In genomic region chr17:10042589-10043244, GRCh38 we compare ENCODE assay signal across 19 cellular contexts.
DNase-seq lines count a peak whose midpoint lies in the region; ATAC-seq, FAIRE-seq and TF ChIP-seq lines count a peak whose summit lies in the region.
"Had no signal": no experiment of that assay in that cellular context is flagged by ENCODE, and none has a peak within 500 bp of the region (broad histone marks: within the 10 kb centered on the region; RNA-seq: fewer than 3 reads in every experiment).

No MANE protein-coding gene starts in this region.

- H3K27ac ChIP-seq in HepG2 (ENCODE audit: extremely low read length, insufficient read depth, low read length) = no peak overlapping the region
- H3K27ac ChIP-seq: hepatocyte, lower lobe of right lung, psoas muscle had no signal

- TF ChIP-seq CTCF in HepG2 (CRISPR knock-in tag; IDR thresholded peaks at IDR 0.05) (no peak), mesothelial cell of epicardium (IDR thresholded peaks at IDR 0.05; ENCODE audit: unreplicated experiment) (no peak)

- FAIRE-seq in HepG2 (lab: Jason Lieb, UNC) = no peak

- no peaks in the 10 kb centered on the region for H3K79me2 ChIP-seq in HepG2 (ENCODE audit: insufficient read depth, low read length)

- DNase-seq in stimulated activated naive CD8-positive, alpha-beta T cell treated with anti-CD3 and anti-CD28 coated beads, Interleukin-15, amount 100 ng/mL, for 72 hours = no peak
- DNase-seq in left cardiac atrium = peak; percentile 68
- peak; percentile 79 for DNase-seq in posterior vena cava (ENCODE audit: low spot score)
- DNase-seq in NCI-H187 (lab: John Stamatoyannopoulos, UW) = no peak
- DNase-seq in activated effector memory CD4-positive, alpha-beta T cell treated with anti-CD3 and anti-CD28 coated beads, Interleukin-2, amount 50 U/mL, for 16 hours = no peak
- DNase-seq in HepG2 (ENCODE audit: low spot score) = no peak
- no peak for DNase-seq in mesothelial cell of epicardium (ENCODE audit: low spot score in 2 of 2, unreplicated experiment in 2 of 2)
- DNase-seq: activated naive CD4-positive, alpha-beta T cell treated with anti-CD3 and anti-CD28 coated beads, Interleukin-2, amount 50 U/mL, for 16 hours; activated T-cell treated with anti-CD3 and anti-CD28 coated beads, Interleukin-2, amount 50 U/mL, for 4 hours; HFFc6; lower lobe of right lung; MG63; NCI-H1436; NCI-H2171; NCI-H69; psoas muscle had no signal

- intact Hi-C loops in left cardiac atrium (cut with DNase I) = loop anchor here in 1 of 2 donors (5.0 kb wide), 1 partner anchor 75 kb away; no protein-coding TSS in a partner anchor
- intact Hi-C loops in posterior vena cava (cut with DNase I) = no loop called here
- intact Hi-C loops in HepG2 (cut with micrococcal nuclease; ENCODE audit: unreplicated experiment) = no loop called here

- POLR2A ChIA-PET in HepG2 (lab: Yijun Ruan, JAX) = no interaction called here

- no peaks in the 10 kb centered on the region for H3K36me3 ChIP-seq in HepG2 (replicated peaks in 1 of 2; ENCODE audit: control insufficient read depth in 1 of 2, insufficient read depth in 2 of 2, low read length in 2 of 2)
- H3K36me3 ChIP-seq: lower lobe of right lung, MG63 had no signal

- WGBS in HepG2 (ENCODE audit: low lambda C conversion rate) = 37% methylated on average over 9 of the region's 9 CpGs

- no peak overlapping the region for H2AFZ ChIP-seq in HepG2 (ENCODE audit: low read length)
- H2AFZ ChIP-seq: hepatocyte had no signal

- H3K4me2 ChIP-seq in HepG2 (ENCODE audit: low read depth, low read length) = no peak overlapping the region
- H3K4me2 ChIP-seq: hepatocyte had no signal

- no peaks in the 10 kb centered on the region for H3K9me3 Mint-ChIP-seq in stimulated activated naive CD8-positive, alpha-beta T cell treated with anti-CD3 and anti-CD28 coated beads, Interleukin-15, Interleukin-2, amounts not matched to agents 100 ng/mL and 50 ng/mL, for 24 hours
- H3K9me3 Mint-ChIP-seq in stimulated activated naive CD8-positive, alpha-beta T cell treated with anti-CD3 and anti-CD28 coated beads, Interleukin-15, amount 100 ng/mL, for 72 hours = no peaks in the 10 kb centered on the region
- H3K9me3 Mint-ChIP-seq in mesothelial cell of epicardium = no peaks in the 10 kb centered on the region
- H3K9me3 Mint-ChIP-seq: activated T-cell treated with anti-CD3 and anti-CD28 coated beads, Interleukin-2, amount 50 U/mL, for 4 hours; HFFc6; IgD-negative memory B cell had no signal

- CTCF ChIA-PET in HepG2 (lab: Yijun Ruan, JAX; ENCODE audit: low intra/inter-chr PET ratio, low total read pairs) = no interaction called here

- BruUV-seq in HepG2 (replicated peaks; lab: Mats Ljungman, UMichigan) = no TSS peak

- ATAC-seq in stimulated activated naive CD8-positive, alpha-beta T cell treated with anti-CD3 and anti-CD28 coated beads, Interleukin-15, amount 100 ng/mL, for 72 hours = no peak
- ATAC-seq in left cardiac atrium = peak; percentile 68 to 90
- no peak for ATAC-seq in HepG2
- ATAC-seq: activated T-cell treated with anti-CD3 and anti-CD28 coated beads, Interleukin-2, amount 50 U/mL, for 4 hours had no signal

- no peaks in the 10 kb centered on the region for H4K20me1 ChIP-seq in HepG2 (ENCODE audit: insufficient read depth, low read length)

- peaks cover 0 to 3% of the 10 kb centered on the region in 2 experiments; a peak in 1 of 5 replicates for H3K27me3 ChIP-seq in HepG2 (ENCODE audit: control insufficient read depth in 1 of 2, insufficient read depth in 2 of 2, low read length in 2 of 2)
- H3K27me3 ChIP-seq: hepatocyte, MG63 had no signal

- H3K9ac ChIP-seq in HepG2 (ENCODE audit: insufficient read depth, low read depth, low read length) = no peak overlapping the region

- in situ Hi-C loops in HepG2 (cut with HindIII; ENCODE audit: extremely low pct_ligation_motif_present, low pct_unique_long_range_greater_than_20kb) = no loop called here

- no peak overlapping the region for H3K4me3 ChIP-seq in HepG2 (replicated peaks in 1 of 3; ENCODE audit: insufficient read depth in 1 of 3, low read depth in 2 of 3, low read length in 3 of 3)
- H3K4me3 ChIP-seq: hepatocyte, lower lobe of right lung, MG63, psoas muscle had no signal

- no peak for TF ChIP-seq POLR2A in HepG2 (IDR thresholded peaks at IDR 0.05; ENCODE audit: insufficient read depth in 1 of 2, low read depth in 2 of 2, low read length in 2 of 2)

- no peaks in the 10 kb centered on the region for H3K27me3 Mint-ChIP-seq in stimulated activated naive CD8-positive, alpha-beta T cell treated with anti-CD3 and anti-CD28 coated beads, Interleukin-15, Interleukin-2, amounts not matched to agents 100 ng/mL and 50 ng/mL, for 24 hours
- H3K27me3 Mint-ChIP-seq in stimulated activated naive CD8-positive, alpha-beta T cell treated with anti-CD3 and anti-CD28 coated beads, Interleukin-15, amount 100 ng/mL, for 72 hours = no peaks in the 10 kb centered on the region
- no peaks in the 10 kb centered on the region for H3K27me3 Mint-ChIP-seq in mesothelial cell of epicardium (ENCODE audit: low read depth)

- no peaks in the 10 kb centered on the region for H3K9me3 ChIP-seq in HepG2 (ENCODE audit: low read length)
- H3K9me3 ChIP-seq: lower lobe of right lung, MG63, psoas muscle had no signal

- H3K36me3 Mint-ChIP-seq in stimulated activated naive CD8-positive, alpha-beta T cell treated with anti-CD3 and anti-CD28 coated beads, Interleukin-15, Interleukin-2, amounts not matched to agents 100 ng/mL and 50 ng/mL, for 24 hours (ENCODE audit: low read depth) = no peaks in the 10 kb centered on the region
- H3K36me3 Mint-ChIP-seq in mesothelial cell of epicardium = no peaks in the 10 kb centered on the region

- TF ChIP-seq EP300 in HepG2 (IDR thresholded peaks at IDR 0.05; ENCODE audit: low read depth in 2 of 2, low read length in 2 of 2) (no peak), HepG2 (CRISPR knock-in tag; IDR thresholded peaks at IDR 0.05; ENCODE audit: borderline replicate concordance) (no peak)

- H3K4me3 Mint-ChIP-seq in stimulated activated naive CD8-positive, alpha-beta T cell treated with anti-CD3 and anti-CD28 coated beads, Interleukin-15, Interleukin-2, amounts not matched to agents 100 ng/mL and 50 ng/mL, for 24 hours = no peak overlapping the region
- no peak overlapping the region for H3K4me3 Mint-ChIP-seq in stimulated activated naive CD8-positive, alpha-beta T cell treated with anti-CD3 and anti-CD28 coated beads, Interleukin-15, amount 100 ng/mL, for 72 hours
- H3K4me3 Mint-ChIP-seq in mesothelial cell of epicardium = no peak overlapping the region
- H3K4me3 Mint-ChIP-seq: activated T-cell treated with anti-CD3 and anti-CD28 coated beads, Interleukin-2, amount 50 U/mL, for 4 hours; HFFc6 had no signal

- no peak for TF ChIP-seq RAD21 in HepG2 (CRISPR knock-in tag; IDR thresholded peaks at IDR 0.05)

- peaks cover 53% of the 10 kb centered on the region for H3K4me1 Mint-ChIP-seq in stimulated activated naive CD8-positive, alpha-beta T cell treated with anti-CD3 and anti-CD28 coated beads, Interleukin-15, Interleukin-2, amounts not matched to agents 100 ng/mL and 50 ng/mL, for 24 hours (ENCODE audit: low read depth)
- peaks cover 22% of the 10 kb centered on the region for H3K4me1 Mint-ChIP-seq in stimulated activated naive CD8-positive, alpha-beta T cell treated with anti-CD3 and anti-CD28 coated beads, Interleukin-15, amount 100 ng/mL, for 72 hours
- peaks cover 7% of the 10 kb centered on the region for H3K4me1 Mint-ChIP-seq in mesothelial cell of epicardium

- peak overlapping the region; percentile 2 for H3K27ac Mint-ChIP-seq in stimulated activated naive CD8-positive, alpha-beta T cell treated with anti-CD3 and anti-CD28 coated beads, Interleukin-15, Interleukin-2, amounts not matched to agents 100 ng/mL and 50 ng/mL, for 24 hours
- no peak overlapping the region for H3K27ac Mint-ChIP-seq in stimulated activated naive CD8-positive, alpha-beta T cell treated with anti-CD3 and anti-CD28 coated beads, Interleukin-15, amount 100 ng/mL, for 72 hours
- no peak overlapping the region for H3K27ac Mint-ChIP-seq in mesothelial cell of epicardium
- H3K27ac Mint-ChIP-seq: HFFc6 had no signal

- H3K4me1 ChIP-seq in HepG2 (ENCODE audit: insufficient read depth, low read length) = peaks cover 13% of the 10 kb centered on the region
- H3K4me1 ChIP-seq: lower lobe of right lung, psoas muscle had no signal

TF ChIP-seq in HepG2, 621 proteins besides CTCF, POLR2A, EP300 and RAD21:
- no peak for TF ChIP-seq ZNF275 (CRISPR knock-in tag; IDR thresholded peaks at IDR 0.05; ENCODE audit: borderline replicate concordance)

Comparison
In these comparisons a context has a peak if more than half of its experiments do, and no peak if none do; other contexts are left out.
1. ATAC-seq: peak in left cardiac atrium (2 of 2); none in stimulated activated naive CD8-positive, alpha-beta T cell treated with anti-CD3 and anti-CD28 coated beads, Interleukin-15, amount 100 ng/mL, for 72 hours (single experiment) and HepG2 (single experiment).
2. DNase-seq: peak in left cardiac atrium (single experiment) and posterior vena cava (single experiment); none in stimulated activated naive CD8-positive, alpha-beta T cell treated with anti-CD3 and anti-CD28 coated beads, Interleukin-15, amount 100 ng/mL, for 72 hours (0 of 2), NCI-H187 (0 of 2), activated effector memory CD4-positive, alpha-beta T cell treated with anti-CD3 and anti-CD28 coated beads, Interleukin-2, amount 50 U/mL, for 16 hours (single experiment), HepG2 (single experiment) and mesothelial cell of epicardium (0 of 2).